24 cellular contexts compared by ENCODE assay signal in genomic region chr7:90889210-90889609, GRCh38.
"Had no signal": no experiment of that assay in that cellular context is flagged by ENCODE, and none has a peak within 500 bp of the region (broad histone marks: within the 10 kb centered on the region; RNA-seq: fewer than 3 reads in every experiment).

No MANE protein-coding gene starts in this region.

- H3K27me3 ChIP-seq: dorsolateral prefrontal cortex, esophagus squamous epithelium, gastrocnemius medialis, heart right ventricle, left lung had no signal

- ATAC-seq: esophagus mucosa; gastrocnemius medialis; heart right ventricle; left cardiac atrium; left lung; left ventricle myocardium superior; lower lobe of right lung; mucosa of descending colon; naive thymus-derived CD8-positive, alpha-beta T cell had no signal

- H3K4me1 ChIP-seq: esophagus squamous epithelium, left lung, lower lobe of right lung had no signal

- H3K4me3 ChIP-seq: coronary artery, dorsolateral prefrontal cortex, esophagus squamous epithelium, gastrocnemius medialis, heart right ventricle, left lung, lower lobe of right lung, mucosa of descending colon had no signal

- H3K9me3 ChIP-seq: esophagus squamous epithelium, gastrocnemius medialis, heart right ventricle, left lung, lower lobe of right lung, mucosa of descending colon had no signal

- H3K27ac ChIP-seq: coronary artery, epithelial cell of prostate, esophagus squamous epithelium, gastrocnemius medialis, heart right ventricle, left lung, lower lobe of right lung had no signal

- DNase-seq: dermis blood vessel endothelial cell; dorsolateral prefrontal cortex; effector CD4-positive, alpha-beta T cell; effector memory CD4-positive, alpha-beta T cell; erythroblast; esophagus squamous epithelium; foreskin fibroblast; foreskin melanocyte; gastrocnemius medialis; glutamatergic neuron; head of caudate nucleus; heart right ventricle; hippocampal formation; left cardiac atrium; left lung; left ventricle myocardium superior; lower lobe of right lung; mesenchymal stem cell; mucosa of descending colon; naive B cell; naive thymus-derived CD8-positive, alpha-beta T cell had no signal

- H3K36me3 ChIP-seq: esophagus squamous epithelium, gastrocnemius medialis, heart right ventricle, left lung, lower lobe of right lung had no signal
